Comparison of ENCODE assay signal across 9 cellular contexts in the genomic region with DNA sequence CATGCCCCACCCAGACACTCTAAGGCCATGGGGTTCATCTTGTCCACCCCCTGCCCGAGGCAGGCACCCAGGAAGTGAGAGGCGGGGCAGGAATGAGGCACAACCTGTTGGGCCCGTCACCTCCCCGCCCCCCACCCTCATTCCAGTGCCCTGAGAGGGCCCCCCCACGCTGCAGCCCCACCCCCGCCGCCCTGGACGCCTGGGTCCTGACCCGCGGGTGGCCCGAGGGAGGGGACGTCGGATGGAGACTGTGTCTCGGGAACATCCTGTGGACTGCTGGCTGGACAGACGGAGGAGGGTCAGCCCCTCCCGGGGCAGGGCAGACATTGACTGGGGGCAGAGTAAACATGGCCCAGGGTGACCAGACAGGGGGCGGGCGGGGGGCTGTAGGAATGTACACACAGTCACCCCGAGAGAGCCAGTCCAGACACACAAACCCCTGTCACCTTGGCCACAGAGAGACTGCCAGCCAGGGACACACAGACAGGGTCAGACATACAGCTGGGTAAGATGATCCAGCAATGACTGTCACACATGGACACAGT. TPM values are rescaled to one million over a fixed set of nuclear protein-coding genes. Genes with fewer than 3 reads are reported as not detected.
DNase-seq lines count a peak whose midpoint lies in the region; ATAC-seq and TF ChIP-seq lines count a peak whose summit lies in the region.
"Had no signal": no experiment of that assay in that cellular context is flagged by ENCODE, and none has a peak within 500 bp of the region (broad histone marks: within the 10 kb centered on the region; RNA-seq: fewer than 3 reads in every experiment).

No MANE protein-coding gene starts in this region.

- no peaks in the 10 kb centered on the region for H3K9me3 ChIP-seq in CD4-positive, alpha-beta T cell (ENCODE audit: control insufficient read depth, low read length)
- H3K9me3 ChIP-seq in esophagus squamous epithelium (no peaks in the 10 kb centered on the region), neutrophil (no peaks in the 10 kb centered on the region)

- no peak for ATAC-seq in CD4-positive, alpha-beta T cell (ENCODE audit: poor library complexity)
- ATAC-seq in omental fat pad (ENCODE audit: low FRiP score): no peak

- intact Hi-C loops in CD4-positive, alpha-beta T cell (cut with DNase I, micrococcal nuclease): loop anchor here in 1 of 2 experiments (2.0 to 10.0 kb wide), 2 partner anchors 151 to 369 kb away; a partner anchor contains a TSS
- intact Hi-C loops in esophagus squamous epithelium (cut with DNase I): no loop called here

- no peaks in the 10 kb centered on the region for H3K27me3 ChIP-seq in CD4-positive, alpha-beta T cell (ENCODE audit: control insufficient read depth, insufficient read depth, low read length)
- H3K27me3 ChIP-seq in esophagus squamous epithelium: no peaks in the 10 kb centered on the region
- no peaks in the 10 kb centered on the region for H3K27me3 ChIP-seq in neutrophil

- peaks cover 79 to 89% (median 80%) of the 10 kb centered on the region in 3 donors for H3K4me1 ChIP-seq in esophagus squamous epithelium
- H3K4me1 ChIP-seq in neutrophil (ENCODE audit: control insufficient read depth in 1 of 2, insufficient read depth in 1 of 2, low read depth in 1 of 2, low read length in 1 of 2): peaks cover 90 to 92% of the 10 kb centered on the region in 2 experiments

- peaks cover 37% of the 10 kb centered on the region for H3K4me1 Mint-ChIP-seq in CD4-positive, alpha-beta T cell (ENCODE audit: low read depth)

- H3K9me3 Mint-ChIP-seq in CD4-positive, alpha-beta T cell: no peaks in the 10 kb centered on the region

- peak overlapping the region; percentile 91 for H3K27ac ChIP-seq in CD4-positive, alpha-beta T cell (ENCODE audit: low read depth, low read length)
- H3K27ac ChIP-seq in esophagus squamous epithelium: peak overlapping the region; percentile 99
- peak overlapping the region; percentile 100 for H3K27ac ChIP-seq in neutrophil

- no peak overlapping the region for H3K27ac Mint-ChIP-seq in CD4-positive, alpha-beta T cell

- peak overlapping the region; percentile 74 for H3K4me3 Mint-ChIP-seq in CD4-positive, alpha-beta T cell

- no peaks in the 10 kb centered on the region for H3K36me3 ChIP-seq in esophagus squamous epithelium
- no peaks in the 10 kb centered on the region for H3K36me3 ChIP-seq in neutrophil

- H3K4me3 ChIP-seq in esophagus squamous epithelium: peak overlapping the region in 3 of 4 donors; percentile 52 to 70 (median 58)
- H3K4me3 ChIP-seq in neutrophil (ENCODE audit: low read depth in 1 of 2, low read length in 1 of 2): peak overlapping the region; percentile 49 to 64

- H3K36me3 Mint-ChIP-seq in CD4-positive, alpha-beta T cell (ENCODE audit: low read depth): no peaks in the 10 kb centered on the region

- no peaks in the 10 kb centered on the region for H3K27me3 Mint-ChIP-seq in CD4-positive, alpha-beta T cell

- 0 to 50% methylated on average over 1 to 2 of the region's 19 CpGs for WGBS in esophagus squamous epithelium, 2 donors

- no peak for TF ChIP-seq CTCF in CD4-positive, alpha-beta T cell (IDR thresholded peaks at IDR 0.05)
- TF ChIP-seq CTCF in esophagus squamous epithelium (IDR thresholded peaks at IDR 0.05): no peak
- no peak for TF ChIP-seq CTCF in neutrophil (IDR thresholded peaks at IDR 0.05)
- no peak for TF ChIP-seq CTCF in omental fat pad (IDR thresholded peaks at IDR 0.05)

- TF ChIP-seq POLR2A in Raji (IDR thresholded peaks at IDR 0.05; ENCODE audit: insufficient read depth, low read depth, low read length) (0 out of 2 replicates have a peak, but pooled peaks have one; percentile 4), esophagus squamous epithelium (IDR thresholded peaks at IDR 0.05) (no peak)

- CTCF ChIA-PET in CD4-positive, alpha-beta T cell (lab: Charles Lee): interaction anchor here (1.8 kb wide), 1 partner anchor 9 kb away, joined by 14 read pairs; no protein-coding TSS in a partner anchor

- no peak for DNase-seq in CD4-positive, alpha-beta T cell
- DNase-seq in esophagus squamous epithelium (lab: John Stamatoyannopoulos, UW): no peak
- DNase-seq in omental fat pad (ENCODE audit: low spot score): no peak
- no peak for DNase-seq in NCI-H146 treated with DMSO at 0.1 percent for 48 hours (lab: John Stamatoyannopoulos, UW; ENCODE audit: unreplicated experiment)
- DNase-seq in activated gamma-delta T cell (lab: John Stamatoyannopoulos, UW): no peak
- DNase-seq in hippocampal formation (lab: John Stamatoyannopoulos, UW): no peak
- DNase-seq: activated CD4-positive, alpha-beta T cell treated with anti-CD3 and anti-CD28 coated beads for 1 hour had no signal

- POLR2A ChIA-PET in CD4-positive, alpha-beta T cell (lab: Charles Lee): interaction anchor here (1.3 to 3.9 kb wide), 2 partner anchors 9 to 10 kb away, joined by 3 to 348 read pairs; a partner anchor contains a TSS

RNA-seq across cellular contexts. Expression of a gene that starts 7.4 kb away (rescaled TPM):
- 1,000 to 10,000 TPM; 2,467 to 2,518 TPM for total RNA-seq in CD4-positive, alpha-beta T cell
- total RNA-seq in esophagus squamous epithelium (100 to 1,000 TPM; 260 to 945 (median 388) TPM), omental fat pad (1,000 to 10,000 TPM in 2 of 4 donors, 100 to 1,000 TPM in 2; 852 to 2,498 (median 1,079) TPM)

RNA-seq across cellular contexts. Expression of a gene that starts 8.6 kb away (rescaled TPM):
- 10 to 100 TPM; 14.8 to 17.0 TPM for total RNA-seq in CD4-positive, alpha-beta T cell
- total RNA-seq in esophagus squamous epithelium (10 to 100 TPM; 41.4 to 76.5 (median 61.6) TPM), omental fat pad (10 to 100 TPM; 26.9 to 71.3 (median 56.3) TPM)

RNA-seq across cellular contexts. Expression of a gene that starts 17.7 kb away (rescaled TPM):
- total RNA-seq in CD4-positive, alpha-beta T cell: 10 to 100 TPM; 59.7 to 65.9 TPM
- 100 to 1,000 TPM; 211 to 436 (median 345) TPM for total RNA-seq in esophagus squamous epithelium
- total RNA-seq in omental fat pad: 100 to 1,000 TPM; 165 to 320 (median 219) TPM

RNA-seq across cellular contexts. Expression of a gene that starts 17.9 kb away (rescaled TPM):
- 1 to 10 TPM in 1 of 2 experiments, not detected in 1; 1.3 TPM for total RNA-seq in CD4-positive, alpha-beta T cell
- not detected for total RNA-seq in esophagus squamous epithelium
- not detected for total RNA-seq in omental fat pad

RNA-seq across cellular contexts. Expression of a gene that starts 22.5 kb away (rescaled TPM):
- 1 to 10 TPM; 1.5 to 2.7 TPM for total RNA-seq in CD4-positive, alpha-beta T cell
- 10 to 100 TPM in 3 of 4 donors, 1 to 10 TPM in 1; 7.1 to 19.2 (median 14.9) TPM for total RNA-seq in esophagus squamous epithelium
- total RNA-seq in omental fat pad: 10 to 100 TPM in 1 of 4 donors, 1 to 10 TPM in 3; 2.8 to 10.4 (median 5.9) TPM
